ENCODE assay signal across 1 cellular context in the genomic region with DNA sequence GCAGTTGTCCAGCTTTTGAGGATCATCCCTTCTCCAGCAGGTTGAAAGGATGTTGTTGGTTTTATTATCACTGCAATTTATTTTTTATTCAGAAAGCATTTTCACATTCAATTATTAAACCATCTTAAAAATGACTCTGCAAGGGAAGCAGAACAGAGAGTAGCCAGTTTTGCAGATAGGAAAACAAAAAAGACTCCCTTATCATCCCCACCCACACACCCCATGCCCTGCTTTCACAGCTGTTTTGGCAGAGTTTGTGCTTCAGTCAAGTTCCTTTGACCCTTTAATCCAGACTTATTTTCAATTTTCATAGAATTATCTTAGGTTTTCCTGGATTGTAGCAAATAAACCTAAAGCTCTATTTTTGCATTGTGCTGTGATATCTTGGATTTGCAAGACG.
TF ChIP-seq lines count a peak whose summit lies in the region.

No MANE protein-coding gene starts in this region.

TF ChIP-seq in GM12878, 131 proteins besides CTCF, POLR2A, EP300 and RAD21 (continued from another document):
- TF ChIP-seq, protein P1, sequence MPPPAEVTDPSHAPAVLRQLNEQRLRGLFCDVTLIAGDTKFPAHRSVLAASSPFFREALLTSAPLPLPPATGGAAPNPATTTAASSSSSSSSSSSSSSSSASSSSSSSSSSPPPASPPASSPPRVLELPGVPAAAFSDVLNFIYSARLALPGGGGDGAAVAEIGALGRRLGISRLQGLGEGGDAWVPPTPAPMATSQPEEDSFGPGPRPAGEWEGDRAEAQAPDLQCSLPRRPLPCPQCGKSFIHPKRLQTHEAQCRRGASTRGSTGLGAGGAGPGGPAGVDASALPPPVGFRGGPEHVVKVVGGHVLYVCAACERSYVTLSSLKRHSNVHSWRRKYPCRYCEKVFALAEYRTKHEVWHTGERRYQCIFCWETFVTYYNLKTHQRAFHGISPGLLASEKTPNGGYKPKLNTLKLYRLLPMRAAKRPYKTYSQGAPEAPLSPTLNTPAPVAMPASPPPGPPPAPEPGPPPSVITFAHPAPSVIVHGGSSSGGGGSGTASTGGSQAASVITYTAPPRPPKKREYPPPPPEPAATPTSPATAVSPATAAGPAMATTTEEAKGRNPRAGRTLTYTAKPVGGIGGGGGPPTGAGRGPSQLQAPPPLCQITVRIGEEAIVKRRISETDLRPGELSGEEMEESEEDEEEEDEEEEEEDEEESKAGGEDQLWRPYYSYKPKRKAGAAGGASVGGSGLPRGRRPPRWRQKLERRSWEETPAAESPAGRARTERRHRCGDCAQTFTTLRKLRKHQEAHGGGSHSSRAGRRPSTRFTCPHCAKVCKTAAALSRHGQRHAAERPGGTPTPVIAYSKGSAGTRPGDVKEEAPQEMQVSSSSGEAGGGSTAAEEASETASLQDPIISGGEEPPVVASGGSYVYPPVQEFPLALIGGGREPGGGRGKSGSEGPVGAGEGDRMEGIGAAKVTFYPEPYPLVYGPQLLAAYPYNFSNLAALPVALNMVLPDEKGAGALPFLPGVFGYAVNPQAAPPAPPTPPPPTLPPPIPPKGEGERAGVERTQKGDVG (CRISPR knock-in tag; IDR thresholded peaks at IDR 0.05), result no peak
- TF ChIP-seq MYB (IDR thresholded peaks at IDR 0.05; ENCODE audit: borderline replicate concordance, low read depth, low read length), result no peak
- no peak for TF ChIP-seq CHD4 (IDR thresholded peaks at IDR 0.05)
- no peak for TF ChIP-seq HCFC1 (IDR thresholded peaks at IDR 0.05; ENCODE audit: low read length)
- no peak for TF ChIP-seq ZNF217 (IDR thresholded peaks at IDR 0.05)
- TF ChIP-seq, protein P2, sequence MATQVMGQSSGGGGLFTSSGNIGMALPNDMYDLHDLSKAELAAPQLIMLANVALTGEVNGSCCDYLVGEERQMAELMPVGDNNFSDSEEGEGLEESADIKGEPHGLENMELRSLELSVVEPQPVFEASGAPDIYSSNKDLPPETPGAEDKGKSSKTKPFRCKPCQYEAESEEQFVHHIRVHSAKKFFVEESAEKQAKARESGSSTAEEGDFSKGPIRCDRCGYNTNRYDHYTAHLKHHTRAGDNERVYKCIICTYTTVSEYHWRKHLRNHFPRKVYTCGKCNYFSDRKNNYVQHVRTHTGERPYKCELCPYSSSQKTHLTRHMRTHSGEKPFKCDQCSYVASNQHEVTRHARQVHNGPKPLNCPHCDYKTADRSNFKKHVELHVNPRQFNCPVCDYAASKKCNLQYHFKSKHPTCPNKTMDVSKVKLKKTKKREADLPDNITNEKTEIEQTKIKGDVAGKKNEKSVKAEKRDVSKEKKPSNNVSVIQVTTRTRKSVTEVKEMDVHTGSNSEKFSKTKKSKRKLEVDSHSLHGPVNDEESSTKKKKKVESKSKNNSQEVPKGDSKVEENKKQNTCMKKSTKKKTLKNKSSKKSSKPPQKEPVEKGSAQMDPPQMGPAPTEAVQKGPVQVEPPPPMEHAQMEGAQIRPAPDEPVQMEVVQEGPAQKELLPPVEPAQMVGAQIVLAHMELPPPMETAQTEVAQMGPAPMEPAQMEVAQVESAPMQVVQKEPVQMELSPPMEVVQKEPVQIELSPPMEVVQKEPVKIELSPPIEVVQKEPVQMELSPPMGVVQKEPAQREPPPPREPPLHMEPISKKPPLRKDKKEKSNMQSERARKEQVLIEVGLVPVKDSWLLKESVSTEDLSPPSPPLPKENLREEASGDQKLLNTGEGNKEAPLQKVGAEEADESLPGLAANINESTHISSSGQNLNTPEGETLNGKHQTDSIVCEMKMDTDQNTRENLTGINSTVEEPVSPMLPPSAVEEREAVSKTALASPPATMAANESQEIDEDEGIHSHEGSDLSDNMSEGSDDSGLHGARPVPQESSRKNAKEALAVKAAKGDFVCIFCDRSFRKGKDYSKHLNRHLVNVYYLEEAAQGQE (IDR thresholded peaks at IDR 0.05; ENCODE audit: low read depth, low read length), result no peak
- TF ChIP-seq CHD2 (IDR thresholded peaks at IDR 0.05; ENCODE audit: borderline replicate concordance, low read depth, low read length), result no peak
- TF ChIP-seq, protein P3, sequence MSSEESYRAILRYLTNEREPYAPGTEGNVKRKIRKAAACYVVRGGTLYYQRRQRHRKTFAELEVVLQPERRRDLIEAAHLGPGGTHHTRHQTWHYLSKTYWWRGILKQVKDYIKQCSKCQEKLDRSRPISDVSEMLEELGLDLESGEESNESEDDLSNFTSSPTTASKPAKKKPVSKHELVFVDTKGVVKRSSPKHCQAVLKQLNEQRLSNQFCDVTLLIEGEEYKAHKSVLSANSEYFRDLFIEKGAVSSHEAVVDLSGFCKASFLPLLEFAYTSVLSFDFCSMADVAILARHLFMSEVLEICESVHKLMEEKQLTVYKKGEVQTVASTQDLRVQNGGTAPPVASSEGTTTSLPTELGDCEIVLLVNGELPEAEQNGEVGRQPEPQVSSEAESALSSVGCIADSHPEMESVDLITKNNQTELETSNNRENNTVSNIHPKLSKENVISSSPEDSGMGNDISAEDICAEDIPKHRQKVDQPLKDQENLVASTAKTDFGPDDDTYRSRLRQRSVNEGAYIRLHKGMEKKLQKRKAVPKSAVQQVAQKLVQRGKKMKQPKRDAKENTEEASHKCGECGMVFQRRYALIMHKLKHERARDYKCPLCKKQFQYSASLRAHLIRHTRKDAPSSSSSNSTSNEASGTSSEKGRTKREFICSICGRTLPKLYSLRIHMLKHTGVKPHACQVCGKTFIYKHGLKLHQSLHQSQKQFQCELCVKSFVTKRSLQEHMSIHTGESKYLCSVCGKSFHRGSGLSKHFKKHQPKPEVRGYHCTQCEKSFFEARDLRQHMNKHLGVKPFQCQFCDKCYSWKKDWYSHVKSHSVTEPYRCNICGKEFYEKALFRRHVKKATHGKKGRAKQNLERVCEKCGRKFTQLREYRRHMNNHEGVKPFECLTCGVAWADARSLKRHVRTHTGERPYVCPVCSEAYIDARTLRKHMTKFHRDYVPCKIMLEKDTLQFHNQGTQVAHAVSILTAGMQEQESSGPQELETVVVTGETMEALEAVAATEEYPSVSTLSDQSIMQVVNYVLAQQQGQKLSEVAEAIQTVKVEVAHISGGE (CRISPR knock-in tag; IDR thresholded peaks at IDR 0.05), result no peak
- TF ChIP-seq SREBF2 (IDR thresholded peaks at IDR 0.05; ENCODE audit: low read length), result no peak
- no peak for TF ChIP-seq CHD1 (IDR thresholded peaks at IDR 0.05; ENCODE audit: low read depth, low read length)
- TF ChIP-seq, protein P4, sequence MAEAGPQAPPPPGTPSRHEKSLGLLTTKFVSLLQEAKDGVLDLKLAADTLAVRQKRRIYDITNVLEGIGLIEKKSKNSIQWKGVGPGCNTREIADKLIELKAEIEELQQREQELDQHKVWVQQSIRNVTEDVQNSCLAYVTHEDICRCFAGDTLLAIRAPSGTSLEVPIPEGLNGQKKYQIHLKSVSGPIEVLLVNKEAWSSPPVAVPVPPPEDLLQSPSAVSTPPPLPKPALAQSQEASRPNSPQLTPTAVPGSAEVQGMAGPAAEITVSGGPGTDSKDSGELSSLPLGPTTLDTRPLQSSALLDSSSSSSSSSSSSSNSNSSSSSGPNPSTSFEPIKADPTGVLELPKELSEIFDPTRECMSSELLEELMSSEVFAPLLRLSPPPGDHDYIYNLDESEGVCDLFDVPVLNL (IDR thresholded peaks at IDR 0.05; ENCODE audit: low read depth, low read length), result no peak
- TF ChIP-seq, protein P5, sequence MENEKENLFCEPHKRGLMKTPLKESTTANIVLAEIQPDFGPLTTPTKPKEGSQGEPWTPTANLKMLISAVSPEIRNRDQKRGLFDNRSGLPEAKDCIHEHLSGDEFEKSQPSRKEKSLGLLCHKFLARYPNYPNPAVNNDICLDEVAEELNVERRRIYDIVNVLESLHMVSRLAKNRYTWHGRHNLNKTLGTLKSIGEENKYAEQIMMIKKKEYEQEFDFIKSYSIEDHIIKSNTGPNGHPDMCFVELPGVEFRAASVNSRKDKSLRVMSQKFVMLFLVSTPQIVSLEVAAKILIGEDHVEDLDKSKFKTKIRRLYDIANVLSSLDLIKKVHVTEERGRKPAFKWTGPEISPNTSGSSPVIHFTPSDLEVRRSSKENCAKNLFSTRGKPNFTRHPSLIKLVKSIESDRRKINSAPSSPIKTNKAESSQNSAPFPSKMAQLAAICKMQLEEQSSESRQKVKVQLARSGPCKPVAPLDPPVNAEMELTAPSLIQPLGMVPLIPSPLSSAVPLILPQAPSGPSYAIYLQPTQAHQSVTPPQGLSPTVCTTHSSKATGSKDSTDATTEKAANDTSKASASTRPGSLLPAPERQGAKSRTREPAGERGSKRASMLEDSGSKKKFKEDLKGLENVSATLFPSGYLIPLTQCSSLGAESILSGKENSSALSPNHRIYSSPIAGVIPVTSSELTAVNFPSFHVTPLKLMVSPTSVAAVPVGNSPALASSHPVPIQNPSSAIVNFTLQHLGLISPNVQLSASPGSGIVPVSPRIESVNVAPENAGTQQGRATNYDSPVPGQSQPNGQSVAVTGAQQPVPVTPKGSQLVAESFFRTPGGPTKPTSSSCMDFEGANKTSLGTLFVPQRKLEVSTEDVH (IDR thresholded peaks at IDR 0.05; ENCODE audit: low read depth, partially characterized antibody), result no peak
- TF ChIP-seq SMAD5 (IDR thresholded peaks at IDR 0.05; ENCODE audit: low read depth), result no peak
